Comparison of ENCODE assay signal across 1 cellular context in genomic region chr12:561908-562593, GRCh38.
TF ChIP-seq lines count a peak whose summit lies in the region.

No MANE protein-coding gene starts in this region.

TF ChIP-seq in K562, 482 proteins besides CTCF, POLR2A, EP300 and RAD21 (continued from another document and continues in another):
- TF ChIP-seq BCLAF1 (IDR thresholded peaks at IDR 0.05; ENCODE audit: borderline replicate concordance in 1 of 2, control insufficient read depth in 1 of 2, low read depth in 2 of 2, low read length in 1 of 2) (no peak), BHLHE40 (IDR thresholded peaks at IDR 0.05; ENCODE audit: low read length) (peak; percentile 69), HMG20A (CRISPR knock-in tag; conservative IDR thresholded peaks at IDR 0.05) (no peak), L3MBTL2 (IDR thresholded peaks at IDR 0.05) (peak; percentile 29; the same call in 1 of the 2 replicates), CREB1 (IDR thresholded peaks at IDR 0.05) (no peak), CREB1 (CRISPR knock-in tag; IDR thresholded peaks at IDR 0.05) (no peak), TSC22D4 (tag; IDR thresholded peaks at IDR 0.05) (no peak), NBN (IDR thresholded peaks at IDR 0.05; ENCODE audit: low read depth) (no peak), GABPB2 (CRISPR knock-in tag; conservative IDR thresholded peaks at IDR 0.05) (no peak), ETV1 (tag; conservative IDR thresholded peaks at IDR 0.05; ENCODE audit: low read depth) (no peak), EGR1 (conservative IDR thresholded peaks at IDR 0.05) (peak; percentile 50), ZSCAN29 (IDR thresholded peaks at IDR 0.05) (no peak), RB1 (IDR thresholded peaks at IDR 0.05; ENCODE audit: low read depth) (no peak), ZKSCAN8 (CRISPR knock-in tag; IDR thresholded peaks at IDR 0.05) (no peak), RBM39 (optimal IDR thresholded peaks at IDR 0.05; ENCODE audit: low read depth, low read length) (no peak), HIVEP1 (CRISPR knock-in tag; IDR thresholded peaks at IDR 0.05) (no peak), FOS (IDR thresholded peaks at IDR 0.05; ENCODE audit: extremely low read depth, insufficient read length) (no peak), KLF10 (CRISPR knock-in tag; IDR thresholded peaks at IDR 0.05) (no peak), U2AF1 (optimal IDR thresholded peaks at IDR 0.05; ENCODE audit: low read depth, low read length) (no peak), FOXM1 (IDR thresholded peaks at IDR 0.05; ENCODE audit: low read depth) (no peak), FOXM1 (CRISPR knock-in tag; IDR thresholded peaks at IDR 0.05; ENCODE audit: low read depth) (no peak), FOXA3 (CRISPR knock-in tag; conservative IDR thresholded peaks at IDR 0.05 in 1 of 2, IDR thresholded peaks at IDR 0.05 in 1 of 2) (no peak), MAX (CRISPR knock-in tag; IDR thresholded peaks at IDR 0.05) (peak; percentile 64), CEBPG (CRISPR knock-in tag; IDR thresholded peaks at IDR 0.05) (no peak), CEBPG (tag; conservative IDR thresholded peaks at IDR 0.05 in 1 of 2, IDR thresholded peaks at IDR 0.05 in 1 of 2) (no peak), ZNF518B (CRISPR knock-in tag; IDR thresholded peaks at IDR 0.05) (no peak), ZNF696 (CRISPR knock-in tag; conservative IDR thresholded peaks at IDR 0.05) (no peak), ZNF512 (tag; IDR thresholded peaks at IDR 0.05) (no peak), ZBTB9 (CRISPR knock-in tag; IDR thresholded peaks at IDR 0.05) (peak; percentile 95), ZBTB7A (IDR thresholded peaks at IDR 0.05; ENCODE audit: borderline replicate concordance, control insufficient read depth, low read depth, low read length) (no peak), ZNF347 (CRISPR knock-in tag; IDR thresholded peaks at IDR 0.05; ENCODE audit: low read depth) (no peak), ILK (tag; IDR thresholded peaks at IDR 0.05; ENCODE audit: borderline replicate concordance, low read depth) (no peak), ZNF134 (CRISPR knock-in tag; conservative IDR thresholded peaks at IDR 0.05) (peak; percentile 92), CBX3 (IDR thresholded peaks at IDR 0.05; ENCODE audit: borderline replicate concordance in 1 of 2, low read length in 2 of 2) (no peak)
- TF ChIP-seq, protein P1, sequence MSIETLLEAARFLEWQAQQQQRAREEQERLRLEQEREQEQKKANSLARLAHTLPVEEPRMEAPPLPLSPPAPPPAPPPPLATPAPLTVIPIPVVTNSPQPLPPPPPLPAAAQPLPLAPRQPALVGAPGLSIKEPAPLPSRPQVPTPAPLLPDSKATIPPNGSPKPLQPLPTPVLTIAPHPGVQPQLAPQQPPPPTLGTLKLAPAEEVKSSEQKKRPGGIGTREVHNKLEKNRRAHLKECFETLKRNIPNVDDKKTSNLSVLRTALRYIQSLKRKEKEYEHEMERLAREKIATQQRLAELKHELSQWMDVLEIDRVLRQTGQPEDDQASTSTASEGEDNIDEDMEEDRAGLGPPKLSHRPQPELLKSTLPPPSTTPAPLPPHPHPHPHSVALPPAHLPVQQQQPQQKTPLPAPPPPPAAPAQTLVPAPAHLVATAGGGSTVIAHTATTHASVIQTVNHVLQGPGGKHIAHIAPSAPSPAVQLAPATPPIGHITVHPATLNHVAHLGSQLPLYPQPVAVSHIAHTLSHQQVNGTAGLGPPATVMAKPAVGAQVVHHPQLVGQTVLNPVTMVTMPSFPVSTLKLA (conservative IDR thresholded peaks at IDR 0.05): peak in 1 of 2 experiments; percentile 61; a peak in 2 of 4 replicates
- TF ChIP-seq, protein P2, sequence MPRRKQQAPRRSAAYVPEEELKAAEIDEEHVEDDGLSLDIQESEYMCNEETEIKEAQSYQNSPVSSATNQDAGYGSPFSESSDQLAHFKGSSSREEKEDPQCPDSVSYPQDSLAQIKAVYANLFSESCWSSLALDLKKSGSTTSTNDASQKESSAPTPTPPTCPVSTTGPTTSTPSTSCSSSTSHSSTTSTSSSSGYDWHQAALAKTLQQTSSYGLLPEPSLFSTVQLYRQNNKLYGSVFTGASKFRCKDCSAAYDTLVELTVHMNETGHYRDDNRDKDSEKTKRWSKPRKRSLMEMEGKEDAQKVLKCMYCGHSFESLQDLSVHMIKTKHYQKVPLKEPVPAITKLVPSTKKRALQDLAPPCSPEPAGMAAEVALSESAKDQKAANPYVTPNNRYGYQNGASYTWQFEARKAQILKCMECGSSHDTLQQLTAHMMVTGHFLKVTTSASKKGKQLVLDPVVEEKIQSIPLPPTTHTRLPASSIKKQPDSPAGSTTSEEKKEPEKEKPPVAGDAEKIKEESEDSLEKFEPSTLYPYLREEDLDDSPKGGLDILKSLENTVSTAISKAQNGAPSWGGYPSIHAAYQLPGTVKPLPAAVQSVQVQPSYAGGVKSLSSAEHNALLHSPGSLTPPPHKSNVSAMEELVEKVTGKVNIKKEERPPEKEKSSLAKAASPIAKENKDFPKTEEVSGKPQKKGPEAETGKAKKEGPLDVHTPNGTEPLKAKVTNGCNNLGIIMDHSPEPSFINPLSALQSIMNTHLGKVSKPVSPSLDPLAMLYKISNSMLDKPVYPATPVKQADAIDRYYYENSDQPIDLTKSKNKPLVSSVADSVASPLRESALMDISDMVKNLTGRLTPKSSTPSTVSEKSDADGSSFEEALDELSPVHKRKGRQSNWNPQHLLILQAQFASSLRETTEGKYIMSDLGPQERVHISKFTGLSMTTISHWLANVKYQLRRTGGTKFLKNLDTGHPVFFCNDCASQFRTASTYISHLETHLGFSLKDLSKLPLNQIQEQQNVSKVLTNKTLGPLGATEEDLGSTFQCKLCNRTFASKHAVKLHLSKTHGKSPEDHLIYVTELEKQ (CRISPR knock-in tag; IDR thresholded peaks at IDR 0.05): no peak
- TF ChIP-seq, protein P3, sequence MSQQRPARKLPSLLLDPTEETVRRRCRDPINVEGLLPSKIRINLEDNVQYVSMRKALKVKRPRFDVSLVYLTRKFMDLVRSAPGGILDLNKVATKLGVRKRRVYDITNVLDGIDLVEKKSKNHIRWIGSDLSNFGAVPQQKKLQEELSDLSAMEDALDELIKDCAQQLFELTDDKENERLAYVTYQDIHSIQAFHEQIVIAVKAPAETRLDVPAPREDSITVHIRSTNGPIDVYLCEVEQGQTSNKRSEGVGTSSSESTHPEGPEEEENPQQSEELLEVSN (IDR thresholded peaks at IDR 0.05; ENCODE audit: borderline replicate concordance in 1 of 2, extremely low read depth in 1 of 2, insufficient read depth in 1 of 2, insufficient read length in 1 of 2, low read depth in 1 of 2, low read length in 1 of 2, poor library complexity in 1 of 2, severe bottlenecking in 1 of 2): peak; percentile 21 to 58
- TF ChIP-seq, protein P4, sequence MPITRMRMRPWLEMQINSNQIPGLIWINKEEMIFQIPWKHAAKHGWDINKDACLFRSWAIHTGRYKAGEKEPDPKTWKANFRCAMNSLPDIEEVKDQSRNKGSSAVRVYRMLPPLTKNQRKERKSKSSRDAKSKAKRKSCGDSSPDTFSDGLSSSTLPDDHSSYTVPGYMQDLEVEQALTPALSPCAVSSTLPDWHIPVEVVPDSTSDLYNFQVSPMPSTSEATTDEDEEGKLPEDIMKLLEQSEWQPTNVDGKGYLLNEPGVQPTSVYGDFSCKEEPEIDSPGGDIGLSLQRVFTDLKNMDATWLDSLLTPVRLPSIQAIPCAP (CRISPR knock-in tag; IDR thresholded peaks at IDR 0.05; ENCODE audit: borderline replicate concordance): no peak
- TF ChIP-seq, protein P5, sequence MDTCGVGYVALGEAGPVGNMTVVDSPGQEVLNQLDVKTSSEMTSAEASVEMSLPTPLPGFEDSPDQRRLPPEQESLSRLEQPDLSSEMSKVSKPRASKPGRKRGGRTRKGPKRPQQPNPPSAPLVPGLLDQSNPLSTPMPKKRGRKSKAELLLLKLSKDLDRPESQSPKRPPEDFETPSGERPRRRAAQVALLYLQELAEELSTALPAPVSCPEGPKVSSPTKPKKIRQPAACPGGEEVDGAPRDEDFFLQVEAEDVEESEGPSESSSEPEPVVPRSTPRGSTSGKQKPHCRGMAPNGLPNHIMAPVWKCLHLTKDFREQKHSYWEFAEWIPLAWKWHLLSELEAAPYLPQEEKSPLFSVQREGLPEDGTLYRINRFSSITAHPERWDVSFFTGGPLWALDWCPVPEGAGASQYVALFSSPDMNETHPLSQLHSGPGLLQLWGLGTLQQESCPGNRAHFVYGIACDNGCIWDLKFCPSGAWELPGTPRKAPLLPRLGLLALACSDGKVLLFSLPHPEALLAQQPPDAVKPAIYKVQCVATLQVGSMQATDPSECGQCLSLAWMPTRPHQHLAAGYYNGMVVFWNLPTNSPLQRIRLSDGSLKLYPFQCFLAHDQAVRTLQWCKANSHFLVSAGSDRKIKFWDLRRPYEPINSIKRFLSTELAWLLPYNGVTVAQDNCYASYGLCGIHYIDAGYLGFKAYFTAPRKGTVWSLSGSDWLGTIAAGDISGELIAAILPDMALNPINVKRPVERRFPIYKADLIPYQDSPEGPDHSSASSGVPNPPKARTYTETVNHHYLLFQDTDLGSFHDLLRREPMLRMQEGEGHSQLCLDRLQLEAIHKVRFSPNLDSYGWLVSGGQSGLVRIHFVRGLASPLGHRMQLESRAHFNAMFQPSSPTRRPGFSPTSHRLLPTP (IDR thresholded peaks at IDR 0.05; ENCODE audit: borderline replicate concordance, extremely low read depth, insufficient read length): no peak
